8 cellular contexts compared by ENCODE assay signal in genomic region chr21:45078877-45079281, GRCh38. TPM values are rescaled to one million over a fixed set of nuclear protein-coding genes. Genes with fewer than 3 reads are reported as not detected.
A peak's percentile ranks its signal among the peaks of the same experiment; 100 is the strongest.
DNase-seq lines count a peak whose midpoint lies in the region; ATAC-seq and TF ChIP-seq lines count a peak whose summit lies in the region.

No MANE protein-coding gene starts in this region.

- peak; percentile 86 for ATAC-seq in activated T-helper 17 cell treated with anti-CD3 and anti-CD28 coated beads, Interleukin-2, amount 50 U/mL, for 72 hours (replicated peaks)
- ATAC-seq in upper lobe of right lung: peak; percentile 44
- no peak for ATAC-seq in GM18870 (IDR thresholded peaks at IDR 0.05; ENCODE audit: unreplicated experiment)
- ATAC-seq in GM18520 (IDR thresholded peaks at IDR 0.05; ENCODE audit: unreplicated experiment): no peak
- ATAC-seq in GM18858 (IDR thresholded peaks at IDR 0.05; ENCODE audit: unreplicated experiment): no peak

- DNase-seq in activated gamma-delta T cell treated with Interleukin-2 at 50 U/mL for 16 hours (peak; percentile 73), activated gamma-delta T cell (lab: John Stamatoyannopoulos, UW) (no peak), myocyte (ENCODE audit: low read depth) (peak; percentile 44), upper lobe of right lung (no peak)

- no peaks in the 10 kb centered on the region for H3K9me3 ChIP-seq in upper lobe of right lung

- TF ChIP-seq CTCF in upper lobe of right lung (IDR thresholded peaks at IDR 0.05): no peak

- no peak overlapping the region for H3K4me3 ChIP-seq in upper lobe of right lung

- H3K9me3 Mint-ChIP-seq in activated T-helper 17 cell treated with anti-CD3 and anti-CD28 coated beads, Interleukin-2, amount 50 U/mL, for 72 hours: peaks cover 3% of the 10 kb centered on the region

- H3K4me1 Mint-ChIP-seq in activated T-helper 17 cell treated with anti-CD3 and anti-CD28 coated beads, Interleukin-2, amount 50 U/mL, for 72 hours: peaks cover 63% of the 10 kb centered on the region

- peak overlapping the region; percentile 90 for H3K27ac Mint-ChIP-seq in activated T-helper 17 cell treated with anti-CD3 and anti-CD28 coated beads, Interleukin-2, amount 50 U/mL, for 72 hours

- peak overlapping the region; percentile 36 for H3K27ac ChIP-seq in upper lobe of right lung

- H3K4me1 ChIP-seq in upper lobe of right lung: peaks cover 43% of the 10 kb centered on the region

- peaks cover 9% of the 10 kb centered on the region for H3K36me3 Mint-ChIP-seq in activated T-helper 17 cell treated with anti-CD3 and anti-CD28 coated beads, Interleukin-2, amount 50 U/mL, for 72 hours (ENCODE audit: low read depth)

- H3K36me3 ChIP-seq in upper lobe of right lung: no peaks in the 10 kb centered on the region

- intact Hi-C loops in upper lobe of right lung (cut with DNase I): no loop called here

- H3K27me3 Mint-ChIP-seq in activated T-helper 17 cell treated with anti-CD3 and anti-CD28 coated beads, Interleukin-2, amount 50 U/mL, for 72 hours: no peaks in the 10 kb centered on the region

- no peaks in the 10 kb centered on the region for H3K27me3 ChIP-seq in upper lobe of right lung

- H3K4me3 Mint-ChIP-seq in activated T-helper 17 cell treated with anti-CD3 and anti-CD28 coated beads, Interleukin-2, amount 50 U/mL, for 72 hours: peak overlapping the region; percentile 77

RNA-seq across cellular contexts. Expression of gene ADARB1, which starts 4.5 kb away (rescaled TPM):
- 10 to 100 TPM; 22.7 to 32.0 TPM for total RNA-seq in activated T-helper 17 cell treated with anti-CD3 and anti-CD28 coated beads, Interleukin-2, amount 50 U/mL, for 72 hours
- total RNA-seq in myocyte: 13.8 and 15.9 TPM in 2 replicates
- polyA plus RNA-seq in myocyte (2012): 41.1 TPM
- 73.6 TPM for total RNA-seq in upper lobe of right lung

Comparison
In these comparisons a context has a peak if more than half of its experiments do, and no peak if none do; other contexts are left out.
1. DNase-seq: peak in activated gamma-delta T cell treated with Interleukin-2 at 50 U/mL for 16 hours (single experiment) and myocyte (single experiment); none in activated gamma-delta T cell (single experiment) and upper lobe of right lung (single experiment).
2. ATAC-seq: peak in activated T-helper 17 cell treated with anti-CD3 and anti-CD28 coated beads, Interleukin-2, amount 50 U/mL, for 72 hours (single experiment) and upper lobe of right lung (single experiment); none in GM18870 (single experiment), GM18520 (single experiment) and GM18858 (single experiment).